In genomic region chr2:235026649-235027557, GRCh38 we compare ENCODE assay signal across 9 cellular contexts.
A peak's percentile ranks its signal among the peaks of the same experiment; 100 is the strongest.
DNase-seq lines count a peak whose midpoint lies in the region; ATAC-seq and TF ChIP-seq lines count a peak whose summit lies in the region.
"Had no signal": no experiment of that assay in that cellular context is flagged by ENCODE, and none has a peak within 500 bp of the region (broad histone marks: within the 10 kb centered on the region; RNA-seq: fewer than 3 reads in every experiment).

No MANE protein-coding gene starts in this region.

- H3K36me3 Mint-ChIP-seq in glutamatergic neuron (ENCODE audit: unreplicated experiment) = peaks cover 10% of the 10 kb centered on the region
- no peaks in the 10 kb centered on the region for H3K36me3 Mint-ChIP-seq in stimulated activated effector memory CD8-positive, alpha-beta T cell treated with anti-CD3 and anti-CD28 coated beads, Interleukin-12 subunit alpha, Interleukin-12 subunit beta, amount 100 ng/mL, for 72 hours

- DNase-seq in HK-2 (ENCODE audit: unreplicated experiment) (peak; percentile 51), Peyer's patch (peak in 2 of 3 donors; percentile 86 to 87), glutamatergic neuron (no peak), spleen (peak; percentile 62), NCI-H2227 treated with DMSO at 0.1 percent for 48 hours (lab: John Stamatoyannopoulos, UW) (no peak)
- DNase-seq in stimulated activated effector memory CD8-positive, alpha-beta T cell treated with anti-CD3 and anti-CD28 coated beads, Interleukin-12 subunit alpha, Interleukin-12 subunit beta, amount 100 ng/mL, for 72 hours (ENCODE audit: low spot score in 2 of 2) = no peak

- no peaks in the 10 kb centered on the region for H3K27me3 ChIP-seq in Peyer's patch
- H3K27me3 ChIP-seq in spleen (replicated peaks in 1 of 7) = peaks cover 0 to 5% (median 0%) of the 10 kb centered on the region in 7 donors

- H3K4me3 ChIP-seq in Peyer's patch = no peak overlapping the region
- no peak overlapping the region for H3K4me3 ChIP-seq in spleen

- H3K27me3 Mint-ChIP-seq in glutamatergic neuron (ENCODE audit: unreplicated experiment) = peaks cover 13% of the 10 kb centered on the region

- ATAC-seq in GM21619 (IDR thresholded peaks at IDR 0.05; ENCODE audit: unreplicated experiment) = no peak
- ATAC-seq in HG03460 (IDR thresholded peaks at IDR 0.05; ENCODE audit: unreplicated experiment) = no peak
- ATAC-seq in stimulated activated effector memory CD8-positive, alpha-beta T cell treated with anti-CD3 and anti-CD28 coated beads, Interleukin-12 subunit alpha, Interleukin-12 subunit beta, amount 100 ng/mL, for 72 hours = no peak

- TF ChIP-seq CTCF in Peyer's patch (IDR thresholded peaks at IDR 0.05) (no peak), glutamatergic neuron (IDR thresholded peaks at IDR 0.05; ENCODE audit: partially characterized antibody, unreplicated experiment) (no peak), spleen (IDR thresholded peaks at IDR 0.05 in 8 of 11, conservative IDR thresholded peaks at IDR 0.05 in 3 of 11) (no peak)

- no peak for TF ChIP-seq POLR2A in Peyer's patch (IDR thresholded peaks at IDR 0.05)
- TF ChIP-seq POLR2A in spleen (IDR thresholded peaks at IDR 0.05) = no peak

- peak overlapping the region in 1 of 4 donors; percentile 51 for H3K27ac ChIP-seq in Peyer's patch
- no peak overlapping the region for H3K27ac ChIP-seq in spleen

- peaks cover 49% of the 10 kb centered on the region for H3K4me1 Mint-ChIP-seq in glutamatergic neuron (ENCODE audit: low read depth, unreplicated experiment)
- no peaks in the 10 kb centered on the region for H3K4me1 Mint-ChIP-seq in stimulated activated effector memory CD8-positive, alpha-beta T cell treated with anti-CD3 and anti-CD28 coated beads, Interleukin-12 subunit alpha, Interleukin-12 subunit beta, amount 100 ng/mL, for 72 hours

- peaks cover 10% of the 10 kb centered on the region for H3K9me3 Mint-ChIP-seq in glutamatergic neuron (ENCODE audit: unreplicated experiment)
- no peaks in the 10 kb centered on the region for H3K9me3 Mint-ChIP-seq in stimulated activated effector memory CD8-positive, alpha-beta T cell treated with anti-CD3 and anti-CD28 coated beads, Interleukin-12 subunit alpha, Interleukin-12 subunit beta, amount 100 ng/mL, for 72 hours
- H3K9me3 Mint-ChIP-seq: T-helper 1 cell treated with Interleukin-12 subunit alpha and Interleukin-12 subunit beta and Interleukin-4 antibody, amounts not matched to agents 30 μg/mL and 1 μg/mL, for 36 hours had no signal

- WGBS in spleen, 5 donors = 76 to 88% (median 85%) methylated on average over 31 to 33 of the region's 33 CpGs

- intact Hi-C loops in spleen (cut with DNase I; ENCODE audit: low total_unique reads) = no loop called here

- H3K9me3 ChIP-seq in Peyer's patch (no peaks in the 10 kb centered on the region), spleen (no peaks in the 10 kb centered on the region)

- H3K27ac Mint-ChIP-seq in glutamatergic neuron (ENCODE audit: unreplicated experiment) = peak overlapping the region; percentile 36
- H3K27ac Mint-ChIP-seq in stimulated activated effector memory CD8-positive, alpha-beta T cell treated with anti-CD3 and anti-CD28 coated beads, Interleukin-12 subunit alpha, Interleukin-12 subunit beta, amount 100 ng/mL, for 72 hours = no peak overlapping the region
- H3K27ac Mint-ChIP-seq: T-helper 1 cell treated with Interleukin-12 subunit alpha and Interleukin-12 subunit beta and Interleukin-4 antibody, amounts not matched to agents 30 μg/mL and 1 μg/mL, for 36 hours had no signal

- H3K36me3 ChIP-seq in Peyer's patch (no peaks in the 10 kb centered on the region), spleen (no peaks in the 10 kb centered on the region)

- H3K4me3 Mint-ChIP-seq in glutamatergic neuron (ENCODE audit: unreplicated experiment) = peak overlapping the region; percentile 4
- no peak overlapping the region for H3K4me3 Mint-ChIP-seq in stimulated activated effector memory CD8-positive, alpha-beta T cell treated with anti-CD3 and anti-CD28 coated beads, Interleukin-12 subunit alpha, Interleukin-12 subunit beta, amount 100 ng/mL, for 72 hours
- H3K4me3 Mint-ChIP-seq: T-helper 1 cell treated with Interleukin-12 subunit alpha and Interleukin-12 subunit beta and Interleukin-4 antibody, amounts not matched to agents 30 μg/mL and 1 μg/mL, for 36 hours had no signal

- peaks cover 0 to 38% (median 3%) of the 10 kb centered on the region in 4 donors for H3K4me1 ChIP-seq in Peyer's patch
- no peaks in the 10 kb centered on the region for H3K4me1 ChIP-seq in spleen

Comparison
In these comparisons a context has a peak if more than half of its experiments do, and no peak if none do; other contexts are left out.
1. DNase-seq: peak in HK-2 (single experiment), Peyer's patch (2 of 3) and spleen (single experiment); none in glutamatergic neuron (single experiment), NCI-H2227 treated with DMSO at 0.1 percent for 48 hours (single experiment) and stimulated activated effector memory CD8-positive, alpha-beta T cell treated with anti-CD3 and anti-CD28 coated beads, Interleukin-12 subunit alpha, Interleukin-12 subunit beta, amount 100 ng/mL, for 72 hours (0 of 2).